In genomic region chr19:676343-677105, GRCh38 we compare ENCODE assay signal across 9 cellular contexts. TPM values are rescaled to one million over a fixed set of nuclear protein-coding genes. Genes with fewer than 3 reads are reported as not detected.
A peak's percentile ranks its signal among the peaks of the same experiment; 100 is the strongest.
DNase-seq lines count a peak whose midpoint lies in the region; ATAC-seq, FAIRE-seq and TF ChIP-seq lines count a peak whose summit lies in the region.
"Had no signal": no experiment of that assay in that cellular context is flagged by ENCODE, and none has a peak within 500 bp of the region (broad histone marks: within the 10 kb centered on the region; RNA-seq: fewer than 3 reads in every experiment).

Gene FSTL3 (plus strand): TSS chr19:676392. CDS start chr19:676424, 32 bp downstream.

- TF ChIP-seq EP300 in A549 (IDR thresholded peaks at IDR 0.05) = no peak

- WGBS in A549 (ENCODE audit: missing lambda C conversion rate) = 0% methylated on average over 6 of the region's 63 CpGs

- H3K9me3 ChIP-seq in A549 = no peaks in the 10 kb centered on the region

- ATAC-seq in A549 (peak; percentile 2 to 9; a peak in 3 of 6 replicates), naive B cell (ENCODE audit: low read depth in 2 of 2) (no peak), HG03354 (IDR thresholded peaks at IDR 0.05; ENCODE audit: poor library complexity, severe bottlenecking, unreplicated experiment) (no peak), GM21360 (IDR thresholded peaks at IDR 0.05; ENCODE audit: unreplicated experiment) (no peak)

- peak; percentile 88 for TF ChIP-seq POLR2A in A549 (IDR thresholded peaks at IDR 0.05; ENCODE audit: low read length)

- H3K4me3 Mint-ChIP-seq in naive B cell = peak within 1 kb of the TSS in 6 of 8 donors; percentile 15 to 79 (median 46)

- POLR2A ChIA-PET in A549 (lab: Yijun Ruan, JAX) = interaction anchor here (0.7 to 2.8 kb wide), 5 partner anchors 13 to 105 kb away, joined by 3 to 26 read pairs (median 8); partner anchors contain the start of gene RNF126

- CTCF ChIA-PET in A549 (lab: Yijun Ruan, JAX) = interaction anchor here (0.6 to 1.8 kb wide), 7 partner anchors 33 to 92 kb away, joined by 3 to 7 read pairs (median 3); no protein-coding TSS in a partner anchor

- H3K9me3 Mint-ChIP-seq in naive B cell = no peaks in the 10 kb centered on the region

- no peak for TF ChIP-seq RAD21 in A549 (conservative IDR thresholded peaks at IDR 0.05 in 1 of 2, IDR thresholded peaks at IDR 0.05 in 1 of 2)

- TF ChIP-seq CTCF in A549 (IDR thresholded peaks at IDR 0.05) = no peak

- H3K4me2 ChIP-seq in A549 = peak within 1 kb of the TSS; percentile 77

- no peaks in the 10 kb centered on the region for H3K36me3 Mint-ChIP-seq in naive B cell

- H3K4me1 ChIP-seq in A549 = peaks cover 26% of the 10 kb centered on the region

- H3K27me3 Mint-ChIP-seq in naive B cell = peaks cover 11 to 20% (median 18%) of the 10 kb centered on the region in 3 donors

- H3K27ac ChIP-seq in A549 = peak within 1 kb of the TSS; percentile 99

- DNase-seq in A549 (ENCODE audit: low read depth in 1 of 2, low spot score in 1 of 2) (peak; percentile 28 to 55), LHCN-M2 (ENCODE audit: low read depth) (no peak), epidermal melanocyte (ENCODE audit: insufficient read length, low spot score) (peak; percentile 25), naive B cell (no peak), NCI-H2196 (lab: John Stamatoyannopoulos, UW; ENCODE audit: unreplicated experiment) (no peak), DMS153 treated with DMSO at 0.1 percent for 48 hours (lab: John Stamatoyannopoulos, UW; ENCODE audit: unreplicated experiment) (no peak)

- H3K4me3 ChIP-seq in A549 = peak within 1 kb of the TSS; percentile 64

- peaks cover 7 to 13% (median 12%) of the 10 kb centered on the region in 3 donors for H3K4me1 Mint-ChIP-seq in naive B cell

- no peak for FAIRE-seq in A549 (lab: Jason Lieb, UNC)
- FAIRE-seq: endometrium had no signal

- H3K27ac Mint-ChIP-seq in naive B cell = no peak within 1 kb of the TSS

TF ChIP-seq in A549, 52 proteins besides CTCF, POLR2A, EP300 and RAD21 (continues in another document):
- no peak for TF ChIP-seq ESRRA (IDR thresholded peaks at IDR 0.05; ENCODE audit: borderline replicate concordance, low read length)
- TF ChIP-seq E2F6 (IDR thresholded peaks at IDR 0.05; ENCODE audit: borderline replicate concordance, low read depth) = no peak; the same call in 1 of the 2 replicates
- TF ChIP-seq HES2 (IDR thresholded peaks at IDR 0.05) = no peak
- TF ChIP-seq FOXS1 (CRISPR knock-in tag; IDR thresholded peaks at IDR 0.05) = no peak
- peak; percentile 87 for TF ChIP-seq TFCP2L1 (CRISPR knock-in tag; IDR thresholded peaks at IDR 0.05)
- no peak for TF ChIP-seq EHF (CRISPR knock-in tag; IDR thresholded peaks at IDR 0.05)
- TF ChIP-seq KDM5A (IDR thresholded peaks at IDR 0.05) = no peak
- no peak for TF ChIP-seq NPAS2 (CRISPR knock-in tag; IDR thresholded peaks at IDR 0.05; ENCODE audit: borderline replicate concordance)
- TF ChIP-seq RCOR1 (IDR thresholded peaks at IDR 0.05; ENCODE audit: low read depth, low read length) = no peak
- TF ChIP-seq JUN (IDR thresholded peaks at IDR 0.05) = peak; percentile 22 to 70; a peak in 3 of 5 replicates
- TF ChIP-seq RARB (CRISPR knock-in tag; IDR thresholded peaks at IDR 0.05) = peak; percentile 74; the same call in 1 of the 2 replicates
- TF ChIP-seq GATA3 (IDR thresholded peaks at IDR 0.05; ENCODE audit: borderline replicate concordance) = no peak
- TF ChIP-seq PHF8 (IDR thresholded peaks at IDR 0.05; ENCODE audit: borderline replicate concordance, low read depth) = peak; percentile 20; the same call in 1 of the 2 replicates
- peak; percentile 15; the same call in 1 of the 2 replicates for TF ChIP-seq MAX (IDR thresholded peaks at IDR 0.05)
- TF ChIP-seq ELK1 (IDR thresholded peaks at IDR 0.05; ENCODE audit: low read depth, low read length) = no peak
- no peak for TF ChIP-seq MAFK (IDR thresholded peaks at IDR 0.05; ENCODE audit: partially characterized antibody)
- no peak for TF ChIP-seq HEYL (CRISPR knock-in tag; IDR thresholded peaks at IDR 0.05)
- 0 out of 2 replicates have a peak, but pooled peaks have one; percentile 66 for TF ChIP-seq HOXA7 (CRISPR knock-in tag; IDR thresholded peaks at IDR 0.05)
- TF ChIP-seq ATOH8 (CRISPR knock-in tag; IDR thresholded peaks at IDR 0.05; ENCODE audit: low read depth) = no peak
- no peak for TF ChIP-seq HMGXB4 (CRISPR knock-in tag; IDR thresholded peaks at IDR 0.05; ENCODE audit: borderline replicate concordance)
- TF ChIP-seq HOXB5 (CRISPR knock-in tag; IDR thresholded peaks at IDR 0.05) = peak; percentile 52; the same call in 1 of the 2 replicates
- TF ChIP-seq JUNB (IDR thresholded peaks at IDR 0.05) = no peak
- TF ChIP-seq USF2 (IDR thresholded peaks at IDR 0.05) = no peak
- no peak for TF ChIP-seq ZNF302 (CRISPR knock-in tag; IDR thresholded peaks at IDR 0.05)
- TF ChIP-seq BCL3 (IDR thresholded peaks at IDR 0.05) = peak; percentile 79
- peak; percentile 58; the same call in 1 of the 2 replicates for TF ChIP-seq FOSB (CRISPR knock-in tag; IDR thresholded peaks at IDR 0.05)
- TF ChIP-seq SREBF2 (IDR thresholded peaks at IDR 0.05) = no peak

RNA-seq across cellular contexts. Expression of gene FSTL3, which starts in this region (rescaled TPM):
- polyA plus RNA-seq in A549 (2011; rRNA removed) (45.5 and 58.1 TPM in 2 replicates), A549 (2017; fragmentation: RNase III; extraction: RNeasy Plus Mini Kit Qiagen cat#74134 plus additional on column Dnase treatment) (110 to 131 TPM (median 118 TPM) in 3 replicates), naive B cell (ENCODE audit: low read depth in 6 of 6) (1 to 10 TPM in 4 of 6 donors, under 1 TPM in 1, not detected in 1; 0.77 to 3.6 (median 2.8) TPM)
- polyA plus RNA-seq in A549 (2012; cell fraction: cytosol; rRNA removed) = 109 and 193 TPM in 2 replicates
- polyA plus RNA-seq in A549 (2012; cell fraction: nucleus; rRNA removed) = 322 and 573 TPM in 2 replicates
- 32.4 and 35.3 TPM in 2 replicates for polyA minus RNA-seq in A549 (2011; rRNA and poly(A)+ RNA removed)
- total RNA-seq in LHCN-M2 (2014; rRNA removed) = 125 and 217 TPM in 2 replicates
- polyA plus RNA-seq in LHCN-M2 (2012) = 206 TPM

Comparison
In these comparisons a context has a peak if more than half of its experiments do, and no peak if none do; other contexts are left out.
1. RNA of gene FSTL3 (polyA plus RNA-seq): 45.5 to 573 TPM in A549; 0.77 to 3.6 TPM in naive B cell; every median in the first group is over 10 times any median in the second.
2. ATAC-seq: peak in A549 (2 of 2); none in naive B cell (0 of 2), HG03354 (single experiment) and GM21360 (single experiment).
3. DNase-seq: peak in A549 (2 of 2) and epidermal melanocyte (single experiment); none in LHCN-M2 (single experiment), naive B cell (single experiment), NCI-H2196 (single experiment) and DMS153 treated with DMSO at 0.1 percent for 48 hours (single experiment).